8 cellular contexts compared by ENCODE assay signal in genomic region chr10:132434405-132435005, GRCh38. TPM values are rescaled to one million over a fixed set of nuclear protein-coding genes. Genes with fewer than 3 reads are reported as not detected.
DNase-seq lines count a peak whose midpoint lies in the region; ATAC-seq and TF ChIP-seq lines count a peak whose summit lies in the region.

No MANE protein-coding gene starts in this region.

- no peak overlapping the region for H3K27ac ChIP-seq in MM.1S (ENCODE audit: low read length)
- no peak overlapping the region for H3K27ac ChIP-seq in smooth muscle cell (ENCODE audit: low read depth)

- peak overlapping the region in 7 of 8 donors; percentile 37 to 81 (median 67) for H3K4me3 Mint-ChIP-seq in naive B cell

- peak overlapping the region in 3 of 6 donors; percentile 78 to 85 (median 81) for H3K27ac Mint-ChIP-seq in naive B cell

- no peak overlapping the region for H3K9ac ChIP-seq in MM.1S (ENCODE audit: low read length)
- H3K9ac ChIP-seq in smooth muscle cell (ENCODE audit: low read depth): no peak overlapping the region

- TF ChIP-seq CTCF in MM.1S (IDR thresholded peaks at IDR 0.05; ENCODE audit: low read length): no peak
- no peak for TF ChIP-seq CTCF in smooth muscle cell (IDR thresholded peaks at IDR 0.05; ENCODE audit: borderline replicate concordance, insufficient read depth, poor library complexity, severe bottlenecking)

- no peaks in the 10 kb centered on the region for H3K9me2 ChIP-seq in MM.1S (replicated peaks; ENCODE audit: insufficient read depth, low read length)

- DNase-seq in DMS53 (lab: John Stamatoyannopoulos, UW) (peak; percentile 44), MM.1S (peak; percentile 26), activated T-cell treated with anti-CD3 and anti-CD28 coated beads for 4 hours (peak; percentile 25), naive B cell (peak; percentile 60), LoVo (ENCODE audit: low spot score) (no peak), putamen (ENCODE audit: low spot score) (no peak), smooth muscle cell (lab: John Stamatoyannopoulos, UW; ENCODE audit: unreplicated experiment) (no peak)

- H3K4me3 ChIP-seq in MM.1S (ENCODE audit: low read length) (no peak overlapping the region), smooth muscle cell (no peak overlapping the region)

- H3K36me3 ChIP-seq in MM.1S (replicated peaks; ENCODE audit: insufficient read depth, low read length): no peaks in the 10 kb centered on the region
- H3K36me3 ChIP-seq in smooth muscle cell (ENCODE audit: low read depth): no peaks in the 10 kb centered on the region

- H3K9me3 ChIP-seq in MM.1S (replicated peaks; ENCODE audit: insufficient read depth, low read length) (no peaks in the 10 kb centered on the region), smooth muscle cell (replicated peaks; ENCODE audit: low read depth) (no peaks in the 10 kb centered on the region)

- no peaks in the 10 kb centered on the region for H3K27me3 ChIP-seq in MM.1S (replicated peaks; ENCODE audit: insufficient read depth, low read length)
- H3K27me3 ChIP-seq in smooth muscle cell (ENCODE audit: low read depth): no peaks in the 10 kb centered on the region

- H3K79me2 ChIP-seq in MM.1S (ENCODE audit: low read length) (no peaks in the 10 kb centered on the region), smooth muscle cell (ENCODE audit: low read depth) (no peaks in the 10 kb centered on the region)

- H3K4me1 Mint-ChIP-seq in naive B cell: peaks cover 13 to 25% (median 21%) of the 10 kb centered on the region in 3 donors

- no peaks in the 10 kb centered on the region for H3K9me3 Mint-ChIP-seq in naive B cell

- H3K36me3 Mint-ChIP-seq in naive B cell: no peaks in the 10 kb centered on the region

- H3F3A ChIP-seq in MM.1S (ENCODE audit: insufficient read depth, low read length) (no peaks in the 10 kb centered on the region), smooth muscle cell (ENCODE audit: low read depth) (no peaks in the 10 kb centered on the region)

- H2AFZ ChIP-seq in MM.1S (ENCODE audit: low read length) (peak overlapping the region; percentile 66), smooth muscle cell (ENCODE audit: low read depth) (no peak overlapping the region)

- ATAC-seq in naive B cell (ENCODE audit: low read depth in 2 of 2): peak; percentile 68 to 76
- no peak for ATAC-seq in HG02852 (IDR thresholded peaks at IDR 0.05; ENCODE audit: unreplicated experiment)

- H3K4me1 ChIP-seq in MM.1S (ENCODE audit: low read length) (no peaks in the 10 kb centered on the region), smooth muscle cell (ENCODE audit: low read depth) (no peaks in the 10 kb centered on the region)

- no peaks in the 10 kb centered on the region for H3K27me3 Mint-ChIP-seq in naive B cell

- H3K4me2 ChIP-seq in MM.1S (ENCODE audit: low read depth, low read length) (peak overlapping the region; percentile 32), smooth muscle cell (no peak overlapping the region)

- H4K20me1 ChIP-seq in MM.1S (ENCODE audit: insufficient read depth, low read length) (no peaks in the 10 kb centered on the region), smooth muscle cell (ENCODE audit: low read depth) (no peaks in the 10 kb centered on the region)

- WGBS in smooth muscle cell (ENCODE audit: low lambda C conversion rate): 91% methylated on average over 12 of the region's 12 CpGs

RNA-seq across cellular contexts. Expression of gene PWWP2B, which starts 37.5 kb away (rescaled TPM):
- polyA plus RNA-seq in naive B cell (ENCODE audit: low read depth in 6 of 6): 10 to 100 TPM in 1 of 6 donors, 1 to 10 TPM in 5; 3.3 to 10.3 (median 6.2) TPM
- 6.9 and 13.2 TPM in 2 replicates for total RNA-seq in smooth muscle cell
- 8.3 and 9.3 TPM in 2 replicates for polyA plus RNA-seq in smooth muscle cell

Comparison
In these comparisons a context has a peak if more than half of its experiments do, and no peak if none do; other contexts are left out.
1. DNase-seq: peak in DMS53 (single experiment), MM.1S (single experiment), activated T-cell treated with anti-CD3 and anti-CD28 coated beads for 4 hours (single experiment) and naive B cell (single experiment); none in LoVo (single experiment), putamen (single experiment) and smooth muscle cell (single experiment).